In the genomic region with DNA sequence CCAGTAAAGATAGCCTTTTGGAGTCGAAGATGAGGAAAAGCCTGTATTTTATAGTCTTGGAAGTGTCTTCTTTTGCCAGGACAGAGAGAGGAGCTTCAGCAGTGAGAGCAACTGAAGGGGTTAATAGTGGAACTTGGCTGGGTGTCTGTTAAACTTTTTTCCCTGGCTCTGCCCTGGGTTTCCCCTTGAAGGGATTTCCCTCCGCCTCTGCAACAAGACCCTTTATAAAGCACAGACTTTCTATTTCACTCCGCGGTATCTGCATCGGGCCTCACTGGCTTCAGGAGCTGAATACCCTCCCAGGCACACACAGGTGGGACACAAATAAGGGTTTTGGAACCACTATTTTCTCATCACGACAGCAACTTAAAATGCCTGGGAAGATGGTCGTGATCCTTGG, we compare ENCODE assay signal across 8 cellular contexts. TPM values are rescaled to one million over a fixed set of nuclear protein-coding genes. Genes with fewer than 3 reads are reported as not detected.
DNase-seq lines count a peak whose midpoint lies in the region; ATAC-seq, FAIRE-seq and TF ChIP-seq lines count a peak whose summit lies in the region.
"Had no signal": no experiment of that assay in that cellular context is flagged by ENCODE, and none has a peak within 500 bp of the region (broad histone marks: within the 10 kb centered on the region; RNA-seq: fewer than 3 reads in every experiment).

A gene with protein sequence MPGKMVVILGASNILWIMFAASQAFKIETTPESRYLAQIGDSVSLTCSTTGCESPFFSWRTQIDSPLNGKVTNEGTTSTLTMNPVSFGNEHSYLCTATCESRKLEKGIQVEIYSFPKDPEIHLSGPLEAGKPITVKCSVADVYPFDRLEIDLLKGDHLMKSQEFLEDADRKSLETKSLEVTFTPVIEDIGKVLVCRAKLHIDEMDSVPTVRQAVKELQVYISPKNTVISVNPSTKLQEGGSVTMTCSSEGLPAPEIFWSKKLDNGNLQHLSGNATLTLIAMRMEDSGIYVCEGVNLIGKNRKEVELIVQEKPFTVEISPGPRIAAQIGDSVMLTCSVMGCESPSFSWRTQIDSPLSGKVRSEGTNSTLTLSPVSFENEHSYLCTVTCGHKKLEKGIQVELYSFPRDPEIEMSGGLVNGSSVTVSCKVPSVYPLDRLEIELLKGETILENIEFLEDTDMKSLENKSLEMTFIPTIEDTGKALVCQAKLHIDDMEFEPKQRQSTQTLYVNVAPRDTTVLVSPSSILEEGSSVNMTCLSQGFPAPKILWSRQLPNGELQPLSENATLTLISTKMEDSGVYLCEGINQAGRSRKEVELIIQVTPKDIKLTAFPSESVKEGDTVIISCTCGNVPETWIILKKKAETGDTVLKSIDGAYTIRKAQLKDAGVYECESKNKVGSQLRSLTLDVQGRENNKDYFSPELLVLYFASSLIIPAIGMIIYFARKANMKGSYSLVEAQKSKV (plus strand): TSS at position 253 of the 400 bp plus-strand sequence. CDS start 119 bp downstream, at position 372.

- H3K4me3 Mint-ChIP-seq in astrocyte (ENCODE audit: unreplicated experiment), result no peak within 1 kb of the TSS

- H3K4me3 ChIP-seq in astrocyte (ENCODE audit: insufficient read depth, low read depth, low read length) (no peak within 1 kb of the TSS), HepG2 (replicated peaks in 1 of 3; ENCODE audit: insufficient read depth in 1 of 3, low read depth in 2 of 3, low read length in 3 of 3) (no peak within 1 kb of the TSS), tibial nerve (peak within 1 kb of the TSS in 3 of 4 donors; percentile 7 to 39 (median 26)), OCI-LY7 (ENCODE audit: low read depth, low read length, poor library complexity, severe bottlenecking) (no peak within 1 kb of the TSS)

- FAIRE-seq in astrocyte (lab: Jason Lieb, UNC) (no peak), HepG2 (lab: Jason Lieb, UNC) (no peak)

- ATAC-seq in GM21717 (IDR thresholded peaks at IDR 0.05; ENCODE audit: unreplicated experiment), result peak; percentile 75
- no peak for ATAC-seq in HepG2

- no peak for TF ChIP-seq EP300 in HepG2 (IDR thresholded peaks at IDR 0.05; ENCODE audit: low read depth in 2 of 2, low read length in 2 of 2)
- no peak for TF ChIP-seq EP300 in HepG2 (CRISPR knock-in tag; IDR thresholded peaks at IDR 0.05; ENCODE audit: borderline replicate concordance)
- no peak for TF ChIP-seq EP300 in tibial nerve (IDR thresholded peaks at IDR 0.05)

- no peaks in the 10 kb centered on the region for H3K4me1 ChIP-seq in astrocyte (ENCODE audit: insufficient read depth, low read length)
- peaks cover 18% of the 10 kb centered on the region for H3K4me1 ChIP-seq in HepG2 (ENCODE audit: insufficient read depth, low read length)
- peaks cover 0 to 35% (median 0%) of the 10 kb centered on the region in 4 donors for H3K4me1 ChIP-seq in tibial nerve
- H3K4me1 ChIP-seq in OCI-LY7 (ENCODE audit: insufficient read depth, low read length, poor library complexity, severe bottlenecking), result no peaks in the 10 kb centered on the region

- CTCF ChIA-PET in HepG2 (lab: Yijun Ruan, JAX; ENCODE audit: low intra/inter-chr PET ratio, low total read pairs) (no interaction called here), OCI-LY7 (lab: Charles Lee; ENCODE audit: unreplicated experiment) (no interaction called here)

- H3K36me3 ChIP-seq in astrocyte (ENCODE audit: insufficient read depth, low read length), result no peaks in the 10 kb centered on the region
- H3K36me3 ChIP-seq in HepG2 (replicated peaks in 1 of 2; ENCODE audit: control insufficient read depth in 1 of 2, insufficient read depth in 2 of 2, low read length in 2 of 2), result no peaks in the 10 kb centered on the region
- H3K36me3 ChIP-seq in tibial nerve, result no peaks in the 10 kb centered on the region
- no peaks in the 10 kb centered on the region for H3K36me3 ChIP-seq in OCI-LY7 (ENCODE audit: insufficient read depth, low read length)

- H3K4me2 ChIP-seq in astrocyte (ENCODE audit: low read length) (peak within 1 kb of the TSS; percentile 37), HepG2 (ENCODE audit: low read depth, low read length) (no peak within 1 kb of the TSS; the same call in 1 of the 2 replicates), OCI-LY7 (ENCODE audit: low read length) (no peak within 1 kb of the TSS)

- H2AFZ ChIP-seq in astrocyte (ENCODE audit: low read depth, low read length), result peak within 1 kb of the TSS; percentile 7
- no peak within 1 kb of the TSS for H2AFZ ChIP-seq in HepG2 (ENCODE audit: low read length)
- no peak within 1 kb of the TSS for H2AFZ ChIP-seq in OCI-LY7 (ENCODE audit: low read length)

- H3K9ac ChIP-seq in astrocyte (ENCODE audit: low read length) (no peak within 1 kb of the TSS), HepG2 (ENCODE audit: insufficient read depth, low read depth, low read length) (no peak within 1 kb of the TSS)

- H3K9me3 Mint-ChIP-seq in astrocyte (ENCODE audit: unreplicated experiment), result no peaks in the 10 kb centered on the region

- BruUV-seq in HepG2 (replicated peaks; lab: Mats Ljungman, UMichigan) (no TSS peak), OCI-LY7 (replicated peaks; lab: Mats Ljungman, UMichigan) (no TSS peak)

- TF ChIP-seq CTCF in astrocyte (IDR thresholded peaks at IDR 0.05; ENCODE audit: insufficient read depth, low read depth, low read length), result no peak
- TF ChIP-seq CTCF in HepG2 (CRISPR knock-in tag; IDR thresholded peaks at IDR 0.05), result no peak
- no peak for TF ChIP-seq CTCF in tibial nerve (IDR thresholded peaks at IDR 0.05)
- TF ChIP-seq CTCF in OCI-LY7 (conservative IDR thresholded peaks at IDR 0.05; ENCODE audit: low read length), result no peak

- H3K9me3 ChIP-seq in astrocyte (ENCODE audit: insufficient read depth, low read depth, low read length) (no peaks in the 10 kb centered on the region), HepG2 (ENCODE audit: low read length) (peaks cover 7% of the 10 kb centered on the region; the same call in 1 of the 2 replicates), tibial nerve (no peaks in the 10 kb centered on the region), OCI-LY7 (ENCODE audit: low read length) (no peaks in the 10 kb centered on the region)

- in situ Hi-C loops in HepG2 (cut with HindIII; ENCODE audit: extremely low pct_ligation_motif_present, low pct_unique_long_range_greater_than_20kb), result no loop called here

- no peak within 1 kb of the TSS for H3K27ac ChIP-seq in astrocyte (ENCODE audit: low read depth, low read length)
- H3K27ac ChIP-seq in HepG2 (ENCODE audit: extremely low read length, insufficient read depth, low read length), result no peak within 1 kb of the TSS
- H3K27ac ChIP-seq in tibial nerve, result peak within 1 kb of the TSS in 2 of 4 donors; percentile 38 to 63
- no peak within 1 kb of the TSS for H3K27ac ChIP-seq in OCI-LY7 (ENCODE audit: low read depth, low read length, poor library complexity, severe bottlenecking)
- H3K27ac ChIP-seq: RWPE1 had no signal

- no peaks in the 10 kb centered on the region for H3K9me2 ChIP-seq in OCI-LY7 (ENCODE audit: insufficient read depth, low read length)

- intact Hi-C loops in HepG2 (cut with micrococcal nuclease; ENCODE audit: unreplicated experiment) (no loop called here), OCI-LY7 (cut with micrococcal nuclease; ENCODE audit: unreplicated experiment) (no loop called here)

- H4K20me1 ChIP-seq in astrocyte (ENCODE audit: insufficient read depth, low read length) (no peaks in the 10 kb centered on the region), HepG2 (ENCODE audit: insufficient read depth, low read length) (no peaks in the 10 kb centered on the region), OCI-LY7 (ENCODE audit: insufficient read depth, low read length) (no peaks in the 10 kb centered on the region)

- no peaks in the 10 kb centered on the region for H3K36me3 Mint-ChIP-seq in astrocyte (ENCODE audit: low read depth, unreplicated experiment)

- POLR2A ChIA-PET in HepG2 (lab: Yijun Ruan, JAX) (no interaction called here), OCI-LY7 (lab: Charles Lee) (interaction anchor here (0.8 kb wide), 1 partner anchor 75 kb away, joined by 3 read pairs; no protein-coding TSS in a partner anchor)

- H3K27ac Mint-ChIP-seq in astrocyte (ENCODE audit: unreplicated experiment), result no peak within 1 kb of the TSS

- DNase-seq in astrocyte (ENCODE audit: low read depth) (no peak), HepG2 (ENCODE audit: low spot score) (no peak), tibial nerve (ENCODE audit: low spot score in 2 of 2) (no peak), middle frontal gyrus (ENCODE audit: extremely low spot score, low spot score) (no peak), OCI-LY7 (ENCODE audit: low spot score) (no peak)
- DNase-seq in stimulated activated CD4-positive, alpha-beta T cell treated with anti-CD3 and anti-CD28 coated beads, Interleukin-4, amount 100 ng/mL, for 1 hour, result no peak

- peaks cover 2% of the 10 kb centered on the region for H3K27me3 Mint-ChIP-seq in astrocyte (ENCODE audit: low read depth, unreplicated experiment)

- WGBS in HepG2 (ENCODE audit: low lambda C conversion rate), result 0% methylated on average over 3 of the region's 7 CpGs
- 7 to 32% methylated on average over 7 of the region's 7 CpGs for WGBS in tibial nerve, 2 donors

- H3K4me1 Mint-ChIP-seq in astrocyte (ENCODE audit: low read depth, unreplicated experiment), result peaks cover 6% of the 10 kb centered on the region

- no peak for TF ChIP-seq RAD21 in HepG2 (CRISPR knock-in tag; IDR thresholded peaks at IDR 0.05)

- TF ChIP-seq POLR2A in HepG2 (IDR thresholded peaks at IDR 0.05; ENCODE audit: insufficient read depth in 1 of 2, low read depth in 2 of 2, low read length in 2 of 2) (no peak), tibial nerve (IDR thresholded peaks at IDR 0.05) (no peak)

- H3K27me3 ChIP-seq in astrocyte (ENCODE audit: insufficient read depth, low read length) (no peaks in the 10 kb centered on the region), HepG2 (ENCODE audit: control insufficient read depth in 1 of 2, insufficient read depth in 2 of 2, low read length in 2 of 2) (no peaks in the 10 kb centered on the region), tibial nerve (no peaks in the 10 kb centered on the region)

- H3K79me2 ChIP-seq in astrocyte (ENCODE audit: insufficient read depth, low read length) (no peaks in the 10 kb centered on the region), HepG2 (ENCODE audit: insufficient read depth, low read length) (no peaks in the 10 kb centered on the region), OCI-LY7 (ENCODE audit: insufficient read depth, low read depth, low read length) (no peaks in the 10 kb centered on the region)

RNA-seq across cellular contexts. Expression of the gene that starts here (rescaled TPM):
- total RNA-seq in astrocyte (3.2 and 4.6 TPM in 2 replicates), HepG2 (2016; rRNA removed; fragmentation: Illumina TruSeq; extraction: Trizol) (not detected in 2 replicates), tibial nerve (10 to 100 TPM in 2 of 4 donors, 1 to 10 TPM in 2; 5.1 to 21.2 (median 9.8) TPM), OCI-LY7 (2022) (not detected in 2 replicates)
- total RNA-seq in HepG2 (2016; cell fraction: cytosol; rRNA removed; fragmentation: Illumina TruSeq; extraction: Trizol; ENCODE audit: low read depth), result not detected in 2 replicates
- not detected in 2 replicates for total RNA-seq in HepG2 (2016; cell fraction: insoluble cytoplasmic fraction; rRNA removed; fragmentation: Illumina TruSeq; extraction: Trizol)
- not detected in 2 replicates for total RNA-seq in HepG2 (2016; cell fraction: membrane; rRNA removed; fragmentation: Illumina TruSeq; extraction: Trizol)
- not detected in 2 replicates for total RNA-seq in HepG2 (2016; cell fraction: nucleus; rRNA removed; fragmentation: Illumina TruSeq; extraction: Trizol)
- polyA plus RNA-seq in HepG2 (2011; rRNA removed), result not detected in 2 replicates
- not detected in 2 replicates for polyA plus RNA-seq in HepG2 (2011; cell fraction: cytosol; rRNA removed)
- polyA plus RNA-seq in HepG2 (2011; cell fraction: nucleus; rRNA removed), result not detected in 2 replicates
- 0.05 TPM in 1 of 2 replicates, not detected in the other for polyA plus RNA-seq in HepG2 (2012)
- not detected in 2 replicates for polyA plus RNA-seq in HepG2 (2016; cell fraction: cytosol; fragmentation: Illumina TruSeq; extraction: Trizol; ENCODE audit: low read depth)
- polyA plus RNA-seq in HepG2 (2016; cell fraction: insoluble cytoplasmic fraction; fragmentation: Illumina TruSeq; extraction: Trizol; ENCODE audit: low read depth), result not detected in 2 replicates
- polyA plus RNA-seq in HepG2 (2016; cell fraction: membrane; fragmentation: Illumina TruSeq; extraction: Trizol; ENCODE audit: low read depth), result not detected in 2 replicates
- not detected in 2 replicates for polyA plus RNA-seq in HepG2 (2016; cell fraction: nucleus; fragmentation: Illumina TruSeq; extraction: Trizol; ENCODE audit: insufficient read depth, low read depth)
- not detected in 2 replicates for polyA minus RNA-seq in HepG2 (2011; rRNA and poly(A)+ RNA removed; ENCODE audit: low replicate concordance)
- not detected in 2 replicates for polyA minus RNA-seq in HepG2 (2011; cell fraction: cytosol; rRNA and poly(A)+ RNA removed)
- polyA minus RNA-seq in HepG2 (2011; cell fraction: nucleus; rRNA and poly(A)+ RNA removed), result not detected in 2 replicates
- not detected in 2 replicates for total RNA-seq in OCI-LY7 (2014; rRNA removed; shearing (Covaris generic))

Comparison
In these comparisons a context has a peak if more than half of its experiments do, and no peak if none do; other contexts are left out.
1. H3K4me3 ChIP-seq: peak in tibial nerve (3 of 4); none in astrocyte (single experiment), HepG2 (0 of 3) and OCI-LY7 (single experiment).